ENCODE assay signal across 14 cellular contexts in genomic region chr2:196160966-196161365, GRCh38. TPM values are rescaled to one million over a fixed set of nuclear protein-coding genes. Genes with fewer than 3 reads are reported as not detected.
A peak's percentile ranks its signal among the peaks of the same experiment; 100 is the strongest.
DNase-seq lines count a peak whose midpoint lies in the region; ATAC-seq and TF ChIP-seq lines count a peak whose summit lies in the region.
"Had no signal": no experiment of that assay in that cellular context is flagged by ENCODE, and none has a peak within 500 bp of the region (broad histone marks: within the 10 kb centered on the region; RNA-seq: fewer than 3 reads in every experiment).

No MANE protein-coding gene starts in this region.

- H3K9me3 ChIP-seq in PC-3 (ENCODE audit: low read length) = no peaks in the 10 kb centered on the region
- H3K9me3 ChIP-seq: esophagus squamous epithelium, HAP-1, ovary, testis had no signal

- H3K9ac ChIP-seq in PC-3 (ENCODE audit: low read length) = no peak overlapping the region

- peak overlapping the region; percentile 52 for H3K27ac ChIP-seq in PC-3 (ENCODE audit: low read length)
- H3K27ac ChIP-seq: ovary, testis had no signal

- no peak overlapping the region for H3K4me3 ChIP-seq in PC-3 (ENCODE audit: low read length)
- H3K4me3 ChIP-seq: esophagus squamous epithelium, HAP-1, ovary, testis had no signal

- H3K27ac Mint-ChIP-seq in activated T-cell treated with anti-CD3 and anti-CD28 coated beads, Interleukin-2, amount 50 U/mL, for 24 hours = peak overlapping the region; percentile 83
- peak overlapping the region; percentile 12 for H3K27ac Mint-ChIP-seq in chondrocyte (ENCODE audit: unreplicated experiment)
- peak overlapping the region; percentile 74 to 91 for H3K27ac Mint-ChIP-seq in stimulated activated naive CD8-positive, alpha-beta T cell treated with anti-CD3 and anti-CD28 coated beads, Interleukin-15, amount 100 ng/mL, for 72 hours

- intact Hi-C loops in PC-3 (cut with micrococcal nuclease) = loop anchor here (1.0 to 2.0 kb wide), 3 partner anchors 18 to 134 kb away; no protein-coding TSS in a partner anchor

- peaks cover 26% of the 10 kb centered on the region for H3K4me1 ChIP-seq in PC-3 (ENCODE audit: insufficient read depth, low read length)
- H3K4me1 ChIP-seq: esophagus squamous epithelium, testis had no signal

- no peaks in the 10 kb centered on the region for H3K27me3 ChIP-seq in PC-3 (ENCODE audit: low read length)
- H3K27me3 ChIP-seq: esophagus squamous epithelium, ovary, testis had no signal

- H3K4me3 Mint-ChIP-seq in activated T-cell treated with anti-CD3 and anti-CD28 coated beads, Interleukin-2, amount 50 U/mL, for 24 hours = peak overlapping the region; percentile 83
- H3K4me3 Mint-ChIP-seq in chondrocyte (ENCODE audit: unreplicated experiment) = no peak overlapping the region
- H3K4me3 Mint-ChIP-seq in stimulated activated naive CD8-positive, alpha-beta T cell treated with anti-CD3 and anti-CD28 coated beads, Interleukin-15, amount 100 ng/mL, for 72 hours = peak overlapping the region; percentile 71 to 99

- H3K9me2 ChIP-seq in PC-3 (replicated peaks; ENCODE audit: low read length) = no peaks in the 10 kb centered on the region

- no TSS peak for BruUV-seq in PC-3 (replicated peaks; lab: Mats Ljungman, UMichigan)

- no peak for ATAC-seq in PC-3
- no peak for ATAC-seq in stimulated activated naive CD8-positive, alpha-beta T cell treated with anti-CD3 and anti-CD28 coated beads, Interleukin-15, amount 100 ng/mL, for 72 hours
- ATAC-seq in GM19467 (IDR thresholded peaks at IDR 0.05; ENCODE audit: unreplicated experiment) = no peak

- DNase-seq in activated T-cell treated with anti-CD3 and anti-CD28 coated beads, Interleukin-2, amount 50 U/mL, for 24 hours = no peak
- no peak for DNase-seq in activated T-cell treated with anti-CD3 and anti-CD28 coated beads for 4 hours
- DNase-seq in PC-3 = no peak
- DNase-seq in chondrocyte (ENCODE audit: low spot score) = no peak
- DNase-seq in stimulated activated naive CD8-positive, alpha-beta T cell treated with anti-CD3 and anti-CD28 coated beads, Interleukin-15, amount 100 ng/mL, for 72 hours = no peak
- DNase-seq in hypothalamus (lab: John Stamatoyannopoulos, UW) = no peak
- DNase-seq in OCI-M2 (lab: John Stamatoyannopoulos, UW; ENCODE audit: unreplicated experiment) = no peak
- DNase-seq: esophagus squamous epithelium; NCI-H1048; ovary; stimulated activated CD4-positive, alpha-beta T cell treated with anti-CD3 and anti-CD28 coated beads, Interleukin-4, amount 100 ng/mL, for 1 hour; testis had no signal

- no peak overlapping the region for H2AFZ ChIP-seq in PC-3 (ENCODE audit: low read length)

- peak overlapping the region; percentile 72 for H3K4me2 ChIP-seq in PC-3 (ENCODE audit: low read length)

- TF ChIP-seq CTCF in PC-3 (conservative IDR thresholded peaks at IDR 0.05; ENCODE audit: low read depth, low read length) (no peak), chondrocyte (IDR thresholded peaks at IDR 0.05) (no peak)

- peaks cover 18% of the 10 kb centered on the region for H4K20me1 ChIP-seq in PC-3 (ENCODE audit: low read length)

- CTCF ChIA-PET in PC-3 (lab: Charles Lee) = no interaction called here

- H3K79me2 ChIP-seq in PC-3 (ENCODE audit: low read length) = peaks cover 67% of the 10 kb centered on the region

- no peaks in the 10 kb centered on the region for H3K27me3 Mint-ChIP-seq in activated T-cell treated with anti-CD3 and anti-CD28 coated beads, Interleukin-2, amount 50 U/mL, for 24 hours
- H3K27me3 Mint-ChIP-seq in chondrocyte (ENCODE audit: low read depth) = no peaks in the 10 kb centered on the region
- no peaks in the 10 kb centered on the region for H3K27me3 Mint-ChIP-seq in stimulated activated naive CD8-positive, alpha-beta T cell treated with anti-CD3 and anti-CD28 coated beads, Interleukin-15, amount 100 ng/mL, for 72 hours

- H3K36me3 Mint-ChIP-seq in activated T-cell treated with anti-CD3 and anti-CD28 coated beads, Interleukin-2, amount 50 U/mL, for 24 hours (ENCODE audit: low read depth) = peaks cover 94% of the 10 kb centered on the region
- peaks cover 9% of the 10 kb centered on the region for H3K36me3 Mint-ChIP-seq in chondrocyte (ENCODE audit: low read depth)

- peaks cover 79% of the 10 kb centered on the region for H3K4me1 Mint-ChIP-seq in activated T-cell treated with anti-CD3 and anti-CD28 coated beads, Interleukin-2, amount 50 U/mL, for 24 hours (ENCODE audit: low read depth)
- peaks cover 54% of the 10 kb centered on the region for H3K4me1 Mint-ChIP-seq in chondrocyte (ENCODE audit: low read depth)
- peaks cover 73% of the 10 kb centered on the region for H3K4me1 Mint-ChIP-seq in stimulated activated naive CD8-positive, alpha-beta T cell treated with anti-CD3 and anti-CD28 coated beads, Interleukin-15, amount 100 ng/mL, for 72 hours

- H3K36me3 ChIP-seq in PC-3 (ENCODE audit: low read depth, low read length) = peaks cover 14% of the 10 kb centered on the region
- H3K36me3 ChIP-seq: HAP-1, ovary had no signal

- POLR2A ChIA-PET in PC-3 (lab: Charles Lee; ENCODE audit: unreplicated experiment) = no interaction called here

- H3F3A ChIP-seq in PC-3 (ENCODE audit: low read length, unreplicated experiment) = no peaks in the 10 kb centered on the region

- no peaks in the 10 kb centered on the region for H3K9me3 Mint-ChIP-seq in activated T-cell treated with anti-CD3 and anti-CD28 coated beads, Interleukin-2, amount 50 U/mL, for 24 hours
- H3K9me3 Mint-ChIP-seq in chondrocyte (ENCODE audit: low read depth) = no peaks in the 10 kb centered on the region
- H3K9me3 Mint-ChIP-seq in stimulated activated naive CD8-positive, alpha-beta T cell treated with anti-CD3 and anti-CD28 coated beads, Interleukin-15, amount 100 ng/mL, for 72 hours = no peaks in the 10 kb centered on the region

RNA-seq across cellular contexts. Expression of gene STK17B, which starts 10.4 kb away (rescaled TPM):
- total RNA-seq in PC-3 (2014; rRNA removed) = 21.3 and 22.1 TPM in 2 replicates
- total RNA-seq in chondrocyte = 35.4 to 50.2 TPM (median 37.2 TPM) in 3 replicates

Comparison
In these comparisons a context has a peak if more than half of its experiments do, and no peak if none do; other contexts are left out.
1. H3K27ac Mint-ChIP-seq: peak in every context shown above with its lines; median percentile 83 in activated T-cell treated with anti-CD3 and anti-CD28 coated beads, Interleukin-2, amount 50 U/mL, for 24 hours; 82 in stimulated activated naive CD8-positive, alpha-beta T cell treated with anti-CD3 and anti-CD28 coated beads, Interleukin-15, amount 100 ng/mL, for 72 hours; 12 in chondrocyte.